31 cellular contexts compared by ENCODE assay signal in the genomic region with DNA sequence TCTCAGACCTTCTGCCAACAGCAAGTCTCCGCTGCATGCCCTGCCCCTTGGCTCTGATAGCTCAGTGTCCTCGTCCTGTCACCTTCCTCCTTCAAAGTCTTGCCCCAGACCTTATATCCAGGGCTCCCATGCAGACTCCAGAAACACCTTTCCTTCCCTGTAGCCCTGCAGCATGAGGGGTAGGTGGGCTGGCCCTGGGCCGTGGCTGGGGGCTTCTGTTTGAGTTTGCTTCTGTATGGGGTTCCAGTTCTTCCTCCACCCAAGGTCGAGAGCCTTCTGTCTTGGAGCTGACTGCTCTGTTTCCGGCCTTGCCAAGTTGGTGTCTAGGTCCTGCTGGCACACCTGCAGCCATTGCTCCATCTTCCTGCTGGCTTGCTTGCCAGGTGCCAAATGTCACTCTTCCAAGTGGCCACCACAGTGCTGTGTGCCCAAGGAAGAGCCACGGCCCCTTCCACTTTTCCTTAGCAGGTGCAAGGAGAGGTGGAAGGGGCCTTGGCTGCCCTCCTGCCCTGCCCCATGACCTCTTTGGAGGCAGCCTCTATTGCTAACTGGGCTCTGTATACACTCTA.
"Had no signal": no experiment of that assay in that cellular context is flagged by ENCODE, and none has a peak within 500 bp of the region (broad histone marks: within the 10 kb centered on the region; RNA-seq: fewer than 3 reads in every experiment).

No MANE protein-coding gene starts in this region.

- H3K9me3 Mint-ChIP-seq: activated CD4-positive, alpha-beta T cell treated with anti-CD3 and anti-CD28 coated beads, Interleukin-2, amount 10 ng/mL, durations not matched to agents 24 days and 14 days; activated CD8-positive, alpha-beta T cell treated with anti-CD3 and anti-CD28 coated beads for 36 hours; activated naive CD8-positive, alpha-beta T cell treated with anti-CD3 and anti-CD28 coated beads, Interleukin-2, amount 10 ng/mL, durations not matched to agents 7 days and 5 days; activated T-cell treated with anti-CD3 and anti-CD28 coated beads, Interleukin-2, amount 50 U/mL, for 72 hours; activated T-helper 17 cell treated with anti-CD3 and anti-CD28 coated beads, Interleukin-2, amount 50 U/mL, for 72 hours; T-helper 1 cell treated with Interleukin-12 subunit alpha and Interleukin-12 subunit beta and Interleukin-4 antibody, amounts not matched to agents 30 μg/mL and 1 μg/mL, for 36 hours; T-helper 2 cell treated with Interferon-gamma antibody and Interleukin-4, amounts not matched to agents 5 μg/mL and 100 μg/mL, for 36 hours had no signal

- DNase-seq: activated CD4-positive, alpha-beta T cell treated with anti-CD3 and anti-CD28 coated beads, Interleukin-2, amount 10 ng/mL, durations not matched to agents 24 days and 14 days; activated CD4-positive, alpha-beta T cell treated with anti-CD3 and anti-CD28 coated beads, Interleukin-2, amount 50 U/mL, for 4 hours; activated CD8-positive, alpha-beta T cell treated with anti-CD3 and anti-CD28 coated beads for 36 hours; activated effector memory CD4-positive, alpha-beta T cell treated with anti-CD3 and anti-CD28 coated beads, Interleukin-2, amount 50 U/mL, for 16 hours; activated naive CD4-positive, alpha-beta T cell; activated naive CD4-positive, alpha-beta T cell treated with anti-CD3 and anti-CD28 coated beads, Interleukin-2, amount 50 U/mL, for 16 hours; activated naive CD8-positive, alpha-beta T cell treated with anti-CD3 and anti-CD28 coated beads, Interleukin-2, amount 10 ng/mL, durations not matched to agents 7 days and 5 days; activated T-cell treated with anti-CD3 and anti-CD28 coated beads, Interleukin-2, amount 50 U/mL, for 1 hour; activated T-cell treated with anti-CD3 and anti-CD28 coated beads, Interleukin-2, amount 50 U/mL, for 72 hours; amygdala; Karpas-422; NCI-H1105; NCI-H1417 treated with DMSO at 0.1 percent for 48 hours; NCI-H187 treated with DMSO at 0.1 percent for 48 hours; NCI-H2081; NCI-H2171 treated with DMSO at 0.1 percent for 48 hours; NCI-H2227 treated with DMSO at 0.1 percent for 48 hours; NCI-H446; NCI-H510A treated with DMSO at 0.1 percent for 48 hours; NCI-H526 treated with DMSO at 0.1 percent for 48 hours; NCI-H774; SHP77; SJCRH30 had no signal

- H3K27ac ChIP-seq: ascending aorta, breast epithelium, SJCRH30, SK-N-MC had no signal

- H3K4me1 Mint-ChIP-seq: activated CD4-positive, alpha-beta T cell treated with anti-CD3 and anti-CD28 coated beads, Interleukin-2, amount 10 ng/mL, durations not matched to agents 24 days and 14 days; activated naive CD8-positive, alpha-beta T cell treated with anti-CD3 and anti-CD28 coated beads, Interleukin-2, amount 10 ng/mL, durations not matched to agents 7 days and 5 days; activated T-helper 17 cell treated with anti-CD3 and anti-CD28 coated beads, Interleukin-2, amount 50 U/mL, for 72 hours had no signal

- H3K36me3 Mint-ChIP-seq: activated naive CD8-positive, alpha-beta T cell treated with anti-CD3 and anti-CD28 coated beads, Interleukin-2, amount 10 ng/mL, durations not matched to agents 7 days and 5 days had no signal

- H3K27ac Mint-ChIP-seq: activated CD4-positive, alpha-beta T cell treated with anti-CD3 and anti-CD28 coated beads, Interleukin-2, amount 10 ng/mL, durations not matched to agents 24 days and 14 days; activated CD8-positive, alpha-beta T cell treated with anti-CD3 and anti-CD28 coated beads for 36 hours; activated naive CD8-positive, alpha-beta T cell treated with anti-CD3 and anti-CD28 coated beads, Interleukin-2, amount 10 ng/mL, durations not matched to agents 7 days and 5 days; activated T-cell treated with anti-CD3 and anti-CD28 coated beads, Interleukin-2, amount 50 U/mL, for 72 hours; activated T-helper 17 cell treated with anti-CD3 and anti-CD28 coated beads, Interleukin-2, amount 50 U/mL, for 72 hours; T-helper 1 cell treated with Interleukin-12 subunit alpha and Interleukin-12 subunit beta and Interleukin-4 antibody, amounts not matched to agents 30 μg/mL and 1 μg/mL, for 36 hours; T-helper 2 cell treated with Interferon-gamma antibody and Interleukin-4, amounts not matched to agents 5 μg/mL and 100 μg/mL, for 36 hours had no signal

- H3K27me3 Mint-ChIP-seq: activated CD4-positive, alpha-beta T cell treated with anti-CD3 and anti-CD28 coated beads, Interleukin-2, amount 10 ng/mL, durations not matched to agents 24 days and 14 days; activated naive CD8-positive, alpha-beta T cell treated with anti-CD3 and anti-CD28 coated beads, Interleukin-2, amount 10 ng/mL, durations not matched to agents 7 days and 5 days had no signal

- H3K27me3 ChIP-seq: ascending aorta, breast epithelium, SJCRH30 had no signal

- ATAC-seq: activated CD8-positive, alpha-beta T cell treated with anti-CD3 and anti-CD28 coated beads for 36 hours; activated T-cell treated with anti-CD3 and anti-CD28 coated beads, Interleukin-2, amount 50 U/mL, for 72 hours; activated T-helper 17 cell treated with anti-CD3 and anti-CD28 coated beads, Interleukin-2, amount 50 U/mL, for 72 hours; K562; Panc1 had no signal

- H3K4me3 ChIP-seq: ascending aorta, breast epithelium, K562, SJCRH30, SK-N-MC had no signal

- H3K4me3 Mint-ChIP-seq: activated CD4-positive, alpha-beta T cell treated with anti-CD3 and anti-CD28 coated beads, Interleukin-2, amount 10 ng/mL, durations not matched to agents 24 days and 14 days; activated CD8-positive, alpha-beta T cell treated with anti-CD3 and anti-CD28 coated beads for 36 hours; activated naive CD8-positive, alpha-beta T cell treated with anti-CD3 and anti-CD28 coated beads, Interleukin-2, amount 10 ng/mL, durations not matched to agents 7 days and 5 days; activated T-cell treated with anti-CD3 and anti-CD28 coated beads, Interleukin-2, amount 50 U/mL, for 72 hours; activated T-helper 17 cell treated with anti-CD3 and anti-CD28 coated beads, Interleukin-2, amount 50 U/mL, for 72 hours; T-helper 1 cell treated with Interleukin-12 subunit alpha and Interleukin-12 subunit beta and Interleukin-4 antibody, amounts not matched to agents 30 μg/mL and 1 μg/mL, for 36 hours; T-helper 2 cell treated with Interferon-gamma antibody and Interleukin-4, amounts not matched to agents 5 μg/mL and 100 μg/mL, for 36 hours had no signal

- H3K36me3 ChIP-seq: ascending aorta, breast epithelium, SJCRH30 had no signal

- H3K9me3 ChIP-seq: ascending aorta, breast epithelium, SJCRH30 had no signal

- H3K4me1 ChIP-seq: ascending aorta, breast epithelium, SJCRH30 had no signal
